ENCODE assay signal across 1 cellular context in the genomic region with DNA sequence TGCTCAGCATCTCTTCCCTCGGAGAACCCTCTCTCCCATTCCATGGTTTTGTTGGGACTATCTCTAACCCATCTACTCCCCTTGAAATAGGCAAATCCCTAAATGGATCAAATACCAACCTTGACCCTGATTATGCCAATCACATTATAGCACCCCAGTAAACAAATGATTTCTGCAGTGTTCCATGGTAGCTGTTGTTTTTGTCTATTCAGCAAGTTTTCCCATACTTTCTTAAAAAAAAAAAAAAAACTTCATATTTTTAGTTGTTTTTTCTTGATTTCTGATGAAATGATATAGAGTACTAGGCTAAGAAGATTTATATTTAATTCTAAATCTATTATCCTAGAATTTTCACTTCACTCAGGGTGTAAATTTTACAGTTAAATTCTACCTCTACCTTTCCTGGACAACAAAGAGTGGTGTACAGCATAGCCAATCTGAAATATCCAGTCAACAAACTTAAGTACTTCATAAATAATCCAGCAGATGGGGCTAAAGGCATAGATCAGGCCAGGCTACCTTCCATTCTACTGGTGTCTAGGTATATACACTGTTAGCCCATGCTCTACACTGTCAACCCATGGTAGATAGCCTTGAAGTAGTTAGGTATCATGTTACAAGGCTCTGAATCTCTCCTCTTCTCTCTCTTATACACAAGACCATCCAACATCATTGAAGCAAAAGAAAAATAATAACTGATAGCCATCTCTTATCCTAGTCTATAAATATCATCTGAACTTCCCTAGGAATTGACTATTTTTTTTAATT.
TF ChIP-seq lines count a peak whose summit lies in the region.

No MANE protein-coding gene starts in this region.

TF ChIP-seq in SK-N-SH, 30 proteins besides CTCF, POLR2A, EP300 and RAD21 (continued from another document):
- TF ChIP-seq, protein P1, sequence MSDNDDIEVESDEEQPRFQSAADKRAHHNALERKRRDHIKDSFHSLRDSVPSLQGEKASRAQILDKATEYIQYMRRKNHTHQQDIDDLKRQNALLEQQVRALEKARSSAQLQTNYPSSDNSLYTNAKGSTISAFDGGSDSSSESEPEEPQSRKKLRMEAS (IDR thresholded peaks at IDR 0.05; ENCODE audit: low read depth): peak; percentile 36; the same call in 1 of the 2 replicates
- TF ChIP-seq NRF1 (IDR thresholded peaks at IDR 0.05; ENCODE audit: low read depth, low read length): no peak
- TF ChIP-seq NFIC (IDR thresholded peaks at IDR 0.05; ENCODE audit: borderline replicate concordance): no peak
- TF ChIP-seq, protein P2, sequence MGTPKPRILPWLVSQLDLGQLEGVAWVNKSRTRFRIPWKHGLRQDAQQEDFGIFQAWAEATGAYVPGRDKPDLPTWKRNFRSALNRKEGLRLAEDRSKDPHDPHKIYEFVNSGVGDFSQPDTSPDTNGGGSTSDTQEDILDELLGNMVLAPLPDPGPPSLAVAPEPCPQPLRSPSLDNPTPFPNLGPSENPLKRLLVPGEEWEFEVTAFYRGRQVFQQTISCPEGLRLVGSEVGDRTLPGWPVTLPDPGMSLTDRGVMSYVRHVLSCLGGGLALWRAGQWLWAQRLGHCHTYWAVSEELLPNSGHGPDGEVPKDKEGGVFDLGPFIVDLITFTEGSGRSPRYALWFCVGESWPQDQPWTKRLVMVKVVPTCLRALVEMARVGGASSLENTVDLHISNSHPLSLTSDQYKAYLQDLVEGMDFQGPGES (IDR thresholded peaks at IDR 0.05; ENCODE audit: low read depth, low read length): no peak
- TF ChIP-seq MEF2A (IDR thresholded peaks at IDR 0.05; ENCODE audit: borderline replicate concordance, low read depth): no peak
- TF ChIP-seq RXRA (IDR thresholded peaks at IDR 0.05; ENCODE audit: borderline replicate concordance, low read depth): no peak
- peak; percentile 55 for TF ChIP-seq SMC3 (IDR thresholded peaks at IDR 0.05; ENCODE audit: low read depth, low read length)
- peak; percentile 65; the same call in 1 of the 2 replicates for TF ChIP-seq MXI1 (IDR thresholded peaks at IDR 0.05; ENCODE audit: low read depth, low read length)
- TF ChIP-seq TAF1 (IDR thresholded peaks at IDR 0.05; ENCODE audit: borderline replicate concordance, low read depth, low read length): no peak
- TF ChIP-seq FOXJ3 (CRISPR knock-in tag; IDR thresholded peaks at IDR 0.05): no peak
